Comparison of ENCODE assay signal across 14 cellular contexts in genomic region chr2:120715941-120716340, GRCh38. TPM values are rescaled to one million over a fixed set of nuclear protein-coding genes. Genes with fewer than 3 reads are reported as not detected.
"Had no signal": no experiment of that assay in that cellular context is flagged by ENCODE, and none has a peak within 500 bp of the region (broad histone marks: within the 10 kb centered on the region; RNA-seq: fewer than 3 reads in every experiment).

No MANE protein-coding gene starts in this region.

- H3K27ac Mint-ChIP-seq: activated CD4-positive, alpha-beta T cell treated with anti-CD3 and anti-CD28 coated beads, Interleukin-2, amount 10 ng/mL, durations not matched to agents 7 days and 5 days; activated naive CD8-positive, alpha-beta T cell treated with anti-CD3 and anti-CD28 coated beads, Interleukin-2, amount 50 U/mL, for 24 hours; activated T-helper 1 cell treated with anti-CD3 and anti-CD28 coated beads, Interleukin-12 subunit alpha, Interleukin-12 subunit beta, Interleukin-2, Interleukin-4 antibody, amounts not matched to agents 30 ng/mL and 10 ng/mL and 1 ng/mL, durations not matched to agents 14 hours and 24 hours and 36 hours; naive thymus-derived CD8-positive, alpha-beta T cell; progenitor cell of endocrine pancreas; stimulated activated naive CD8-positive, alpha-beta T cell treated with anti-CD3 and anti-CD28 coated beads, Interleukin-15, amount 100 ng/mL, for 72 hours had no signal

- H3K36me3 ChIP-seq: ascending aorta, breast epithelium, gastroesophageal sphincter, heart right ventricle had no signal

- H3K4me1 ChIP-seq: ascending aorta, breast epithelium, gastroesophageal sphincter had no signal

- DNase-seq: activated CD4-positive, alpha-beta T cell treated with anti-CD3 and anti-CD28 coated beads, Interleukin-2, amount 10 ng/mL, durations not matched to agents 7 days and 5 days; activated naive CD4-positive, alpha-beta T cell treated with Interleukin-2 at 50 U/mL for 16 hours; activated naive CD8-positive, alpha-beta T cell treated with anti-CD3 and anti-CD28 coated beads, Interleukin-2, amount 50 U/mL, for 24 hours; heart right ventricle; mucosa of descending colon; stimulated activated naive CD8-positive, alpha-beta T cell treated with anti-CD3 and anti-CD28 coated beads, Interleukin-15, amount 100 ng/mL, for 72 hours had no signal

- H3K27me3 Mint-ChIP-seq: activated naive CD8-positive, alpha-beta T cell treated with anti-CD3 and anti-CD28 coated beads, Interleukin-2, amount 50 U/mL, for 24 hours had no signal

- H3K4me3 ChIP-seq: ascending aorta, breast epithelium, gastroesophageal sphincter, heart right ventricle, mucosa of descending colon had no signal

- ATAC-seq: activated naive CD8-positive, alpha-beta T cell treated with anti-CD3 and anti-CD28 coated beads, Interleukin-2, amount 50 U/mL, for 24 hours; gastroesophageal sphincter; mucosa of descending colon; naive thymus-derived CD8-positive, alpha-beta T cell; right cardiac atrium had no signal

- H3K27ac ChIP-seq: ascending aorta, breast epithelium, gastroesophageal sphincter, heart right ventricle had no signal

- H3K9me3 Mint-ChIP-seq: activated CD4-positive, alpha-beta T cell treated with anti-CD3 and anti-CD28 coated beads, Interleukin-2, amount 10 ng/mL, durations not matched to agents 7 days and 5 days; activated naive CD8-positive, alpha-beta T cell treated with anti-CD3 and anti-CD28 coated beads, Interleukin-2, amount 50 U/mL, for 24 hours; activated T-helper 1 cell treated with anti-CD3 and anti-CD28 coated beads, Interleukin-12 subunit alpha, Interleukin-12 subunit beta, Interleukin-2, Interleukin-4 antibody, amounts not matched to agents 30 ng/mL and 10 ng/mL and 1 ng/mL, durations not matched to agents 14 hours and 24 hours and 36 hours; naive thymus-derived CD8-positive, alpha-beta T cell; stimulated activated naive CD8-positive, alpha-beta T cell treated with anti-CD3 and anti-CD28 coated beads, Interleukin-15, amount 100 ng/mL, for 72 hours had no signal

- H3K4me1 Mint-ChIP-seq: activated naive CD8-positive, alpha-beta T cell treated with anti-CD3 and anti-CD28 coated beads, Interleukin-2, amount 50 U/mL, for 24 hours; stimulated activated naive CD8-positive, alpha-beta T cell treated with anti-CD3 and anti-CD28 coated beads, Interleukin-15, amount 100 ng/mL, for 72 hours had no signal

- H3K4me3 Mint-ChIP-seq: activated CD4-positive, alpha-beta T cell treated with anti-CD3 and anti-CD28 coated beads, Interleukin-2, amount 10 ng/mL, durations not matched to agents 7 days and 5 days; activated naive CD8-positive, alpha-beta T cell treated with anti-CD3 and anti-CD28 coated beads, Interleukin-2, amount 50 U/mL, for 24 hours; activated T-helper 1 cell treated with anti-CD3 and anti-CD28 coated beads, Interleukin-12 subunit alpha, Interleukin-12 subunit beta, Interleukin-2, Interleukin-4 antibody, amounts not matched to agents 30 ng/mL and 10 ng/mL and 1 ng/mL, durations not matched to agents 14 hours and 24 hours and 36 hours; naive thymus-derived CD8-positive, alpha-beta T cell; stimulated activated naive CD8-positive, alpha-beta T cell treated with anti-CD3 and anti-CD28 coated beads, Interleukin-15, amount 100 ng/mL, for 72 hours had no signal

- H3K27me3 ChIP-seq: ascending aorta, breast epithelium had no signal

- H3K36me3 Mint-ChIP-seq: naive thymus-derived CD8-positive, alpha-beta T cell had no signal

- H3K9me3 ChIP-seq: ascending aorta, breast epithelium, gastroesophageal sphincter, heart right ventricle, mucosa of descending colon had no signal

RNA-seq across cellular contexts. Expression of gene GLI2, which starts 19.7 kb away (rescaled TPM):
- total RNA-seq: lung microvascular endothelial cell; naive thymus-derived CD8-positive, alpha-beta T cell had no signal
- polyA plus RNA-seq: naive thymus-derived CD8-positive, alpha-beta T cell had no signal
